1 cellular context compared by ENCODE assay signal in the genomic region with DNA sequence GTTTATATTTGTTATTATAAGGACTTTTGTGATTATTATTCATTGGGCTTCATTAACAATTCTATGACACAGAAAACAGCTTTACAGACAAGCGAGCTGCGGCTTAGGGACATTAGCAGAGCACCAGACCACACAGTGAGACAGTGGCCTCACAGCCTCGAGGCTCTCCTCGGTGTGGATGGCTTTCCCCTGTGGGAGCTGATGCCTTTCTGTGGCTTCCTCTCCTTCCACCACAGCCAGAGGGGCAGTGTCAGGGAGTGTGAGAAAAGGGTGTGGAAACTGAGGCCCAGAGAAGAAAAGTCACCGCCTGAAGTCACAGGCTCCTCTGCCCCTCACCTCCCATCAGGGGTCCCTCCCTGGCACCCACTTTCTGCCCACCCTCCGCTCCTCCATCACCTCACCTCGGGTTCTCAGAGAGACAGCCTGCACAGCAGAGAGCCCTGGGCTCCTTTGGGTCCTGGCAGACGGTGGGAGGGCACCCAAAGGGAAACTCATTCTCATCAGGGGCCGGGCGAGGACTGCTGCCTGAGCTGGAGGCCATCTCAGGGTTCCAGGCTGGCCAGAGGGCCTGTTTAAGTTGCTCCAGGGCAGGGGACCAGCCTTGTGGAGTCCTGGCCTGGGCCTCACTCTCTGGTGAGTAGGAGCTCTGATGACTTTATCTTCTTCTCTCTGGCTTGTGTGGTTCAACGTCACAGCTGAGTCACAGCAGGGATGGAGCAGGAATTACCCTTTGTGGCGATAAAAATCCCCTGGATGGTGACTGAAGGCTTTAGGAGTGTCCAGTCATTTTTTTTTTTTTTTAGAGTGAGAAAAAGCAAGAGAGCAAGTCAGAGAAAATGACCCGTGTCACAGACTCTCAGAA.
TF ChIP-seq lines count a peak whose summit lies in the region.

No MANE protein-coding gene starts in this region.

TF ChIP-seq in H1, 55 proteins besides CTCF, POLR2A, EP300 and RAD21:
- TF ChIP-seq FOSL1 (IDR thresholded peaks at IDR 0.05; ENCODE audit: insufficient read depth, low read depth, low read length), result no peak
- TF ChIP-seq, protein P1, sequence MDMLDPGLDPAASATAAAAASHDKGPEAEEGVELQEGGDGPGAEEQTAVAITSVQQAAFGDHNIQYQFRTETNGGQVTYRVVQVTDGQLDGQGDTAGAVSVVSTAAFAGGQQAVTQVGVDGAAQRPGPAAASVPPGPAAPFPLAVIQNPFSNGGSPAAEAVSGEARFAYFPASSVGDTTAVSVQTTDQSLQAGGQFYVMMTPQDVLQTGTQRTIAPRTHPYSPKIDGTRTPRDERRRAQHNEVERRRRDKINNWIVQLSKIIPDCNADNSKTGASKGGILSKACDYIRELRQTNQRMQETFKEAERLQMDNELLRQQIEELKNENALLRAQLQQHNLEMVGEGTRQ (IDR thresholded peaks at IDR 0.05; ENCODE audit: low read length), result no peak
- no peak for TF ChIP-seq TCF12 (IDR thresholded peaks at IDR 0.05; ENCODE audit: low read depth, low read length)
